In the genomic region with DNA sequence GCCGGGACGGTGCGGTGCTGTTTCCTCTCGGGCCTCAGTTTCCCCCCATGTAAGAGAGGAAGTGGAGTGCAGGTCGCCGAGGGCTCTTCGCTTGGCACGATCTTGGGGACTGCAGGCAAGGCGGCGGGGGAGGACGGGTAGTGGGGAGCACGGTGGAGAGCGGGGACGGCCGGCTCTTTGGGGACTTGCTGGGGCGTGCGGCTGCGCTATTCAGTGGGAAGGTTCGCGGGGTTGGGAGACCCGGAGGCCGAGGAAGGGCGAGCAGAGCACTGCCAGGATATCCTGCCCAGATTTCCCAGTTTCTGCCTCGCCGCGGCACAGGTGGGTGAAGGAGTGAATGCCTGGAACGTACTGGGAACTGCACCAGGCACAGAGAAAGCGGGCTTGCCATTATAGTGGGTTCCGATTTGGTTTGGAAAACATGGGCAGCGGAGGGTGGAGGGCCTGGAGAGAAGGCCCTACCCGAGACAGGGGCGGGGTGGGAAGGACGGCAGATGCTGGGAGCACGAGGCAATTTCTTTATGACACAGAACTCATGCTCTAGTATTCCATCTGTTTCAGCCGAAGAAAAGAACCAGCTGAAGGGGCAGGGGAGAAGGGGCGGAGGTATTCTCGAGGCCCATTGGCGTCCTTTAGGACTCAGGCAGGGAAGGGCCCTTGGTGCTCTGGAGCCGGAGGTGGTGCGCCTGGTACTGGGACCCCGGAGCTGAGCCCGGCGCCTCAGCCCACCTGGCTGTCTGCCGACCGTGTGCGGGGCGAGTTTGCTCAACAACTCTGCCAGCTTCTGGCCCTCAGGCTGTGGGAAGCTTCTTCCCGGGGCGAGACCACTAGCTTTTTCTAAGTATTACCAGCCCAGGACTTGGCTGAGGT, we compare ENCODE assay signal across 12 cellular contexts. TPM values are rescaled to one million over a fixed set of nuclear protein-coding genes. Genes with fewer than 3 reads are reported as not detected.
DNase-seq lines count a peak whose midpoint lies in the region; ATAC-seq, FAIRE-seq and TF ChIP-seq lines count a peak whose summit lies in the region.
"Had no signal": no experiment of that assay in that cellular context is flagged by ENCODE, and none has a peak within 500 bp of the region (broad histone marks: within the 10 kb centered on the region; RNA-seq: fewer than 3 reads in every experiment).

No MANE protein-coding gene starts in this region.

- H3K9me3 ChIP-seq in skeletal muscle tissue (ENCODE audit: control insufficient read depth in 3 of 3, low read length in 3 of 3) = no peaks in the 10 kb centered on the region
- H3K9me3 ChIP-seq: HAP-1, thyroid gland had no signal

- no peak overlapping the region for H3K27ac ChIP-seq in skeletal muscle tissue (ENCODE audit: low read depth, low read length)
- H3K27ac ChIP-seq: thyroid gland had no signal

- DNase-seq in NCI-H1694 (lab: John Stamatoyannopoulos, UW) (peak; percentile 9), bronchial epithelial cell (ENCODE audit: low read depth) (peak; percentile 11), left kidney (ENCODE audit: low read depth, low spot score) (peak; percentile 43), GM19240 (ENCODE audit: insufficient read length, low spot score) (no peak), NCI-H1092 (lab: John Stamatoyannopoulos, UW) (no peak)
- no peak for DNase-seq in stimulated activated CD8-positive, alpha-beta memory T cell treated with anti-CD3 and anti-CD28 coated beads, Interleukin-4, amount 100 ng/mL, for 48 hours
- DNase-seq: activated CD8-positive, alpha-beta memory T cell treated with anti-CD3 and anti-CD28 coated beads, Interleukin-2, amount 50 U/mL, for 48 hours; foreskin melanocyte; thyroid gland had no signal

- peaks cover 9% of the 10 kb centered on the region for H3K36me3 ChIP-seq in bronchial epithelial cell (ENCODE audit: control insufficient read depth, insufficient read depth, low read length)
- no peaks in the 10 kb centered on the region for H3K36me3 ChIP-seq in skeletal muscle tissue (ENCODE audit: control insufficient read depth in 3 of 3, insufficient read depth in 3 of 3, low read length in 3 of 3)
- H3K36me3 ChIP-seq: HAP-1, thyroid gland had no signal

- H3K27me3 ChIP-seq in bronchial epithelial cell (ENCODE audit: control insufficient read depth, insufficient read depth, low read length) = no peaks in the 10 kb centered on the region
- peaks cover 50 to 57% (median 53%) of the 10 kb centered on the region in 3 donors for H3K27me3 ChIP-seq in skeletal muscle tissue (ENCODE audit: control insufficient read depth in 3 of 3, insufficient read depth in 3 of 3, low read length in 3 of 3)
- H3K27me3 ChIP-seq: thyroid gland had no signal

- H3K4me3 ChIP-seq in bronchial epithelial cell (ENCODE audit: low read depth, low read length) (peak overlapping the region; percentile 48), skeletal muscle tissue (ENCODE audit: low read length in 3 of 3) (peak overlapping the region; percentile 3 to 52 (median 51))
- H3K4me3 ChIP-seq: HAP-1, thyroid gland had no signal

- H3K4me1 ChIP-seq in skeletal muscle tissue (ENCODE audit: control insufficient read depth in 3 of 3, insufficient read depth in 3 of 3, low read length in 3 of 3) = peaks cover 7 to 14% (median 9%) of the 10 kb centered on the region in 3 donors
- H3K4me1 ChIP-seq: HAP-1 had no signal

- H3K9ac ChIP-seq in skeletal muscle tissue (ENCODE audit: low read depth in 1 of 3, low read length in 3 of 3) = peak overlapping the region in 1 of 3 donors; percentile 45

- TF ChIP-seq CTCF in bronchial epithelial cell (IDR thresholded peaks at IDR 0.05; ENCODE audit: insufficient read depth, low read length, severe bottlenecking) = no peak

- no peak for ATAC-seq in GM21529 (IDR thresholded peaks at IDR 0.05; ENCODE audit: unreplicated experiment)

- no peak for FAIRE-seq in bronchial epithelial cell (lab: Jason Lieb, UNC)

RNA-seq across cellular contexts. Expression of a gene that starts 1.0 kb away (rescaled TPM):
- total RNA-seq in bronchial epithelial cell (5.8 and 11.3 TPM in 2 replicates), skeletal muscle tissue (3.1 TPM)
- total RNA-seq: thyroid gland had no signal

RNA-seq across cellular contexts. Expression of a gene that starts 41.6 kb away (rescaled TPM):
- total RNA-seq in bronchial epithelial cell = under 0.01 TPM in 1 of 2 replicates, not detected in the other
- total RNA-seq in skeletal muscle tissue = not detected
- total RNA-seq: thyroid gland had no signal

RNA-seq across cellular contexts. Expression of a gene that starts 59.9 kb away (rescaled TPM):
- total RNA-seq in bronchial epithelial cell = 2.9 and 4.2 TPM in 2 replicates
- total RNA-seq in skeletal muscle tissue = not detected

Comparison
In these comparisons a context has a peak if more than half of its experiments do, and no peak if none do; other contexts are left out.
1. DNase-seq: peak in NCI-H1694 (single experiment), bronchial epithelial cell (single experiment) and left kidney (single experiment); none in stimulated activated CD8-positive, alpha-beta memory T cell treated with anti-CD3 and anti-CD28 coated beads, Interleukin-4, amount 100 ng/mL, for 48 hours (single experiment), GM19240 (single experiment) and NCI-H1092 (single experiment).